Comparison of ENCODE assay signal across 19 cellular contexts in the genomic region with DNA sequence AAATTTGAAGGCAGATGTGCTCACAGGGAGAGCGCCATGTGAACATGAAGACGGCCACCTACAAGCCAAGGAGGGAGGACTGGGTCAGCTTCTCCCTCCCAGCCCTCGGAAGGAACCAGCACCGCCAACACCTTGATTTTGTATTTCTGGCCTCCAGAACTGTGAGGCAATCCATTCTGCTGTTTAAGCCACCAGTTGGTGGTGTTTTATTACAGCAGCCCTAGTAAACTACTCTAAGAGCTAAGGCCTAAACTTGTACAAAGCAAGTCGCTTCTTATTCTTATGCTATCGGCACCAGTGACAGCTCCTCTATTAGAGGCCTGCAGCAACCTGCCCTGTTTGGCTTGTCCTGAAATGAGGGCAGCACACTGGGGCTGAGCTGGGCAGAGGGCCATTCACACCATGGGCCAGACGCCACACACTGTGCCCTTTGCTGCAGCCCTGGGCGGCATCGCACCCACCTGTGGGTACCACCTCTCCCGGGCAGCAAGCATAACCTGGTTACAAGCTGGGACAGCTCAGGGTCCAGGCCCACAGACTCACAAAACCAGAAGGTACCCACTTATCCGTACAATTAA.
DNase-seq lines count a peak whose midpoint lies in the region; ATAC-seq and TF ChIP-seq lines count a peak whose summit lies in the region.
"Had no signal": no experiment of that assay in that cellular context is flagged by ENCODE, and none has a peak within 500 bp of the region (broad histone marks: within the 10 kb centered on the region; RNA-seq: fewer than 3 reads in every experiment).

No MANE protein-coding gene starts in this region.

- no peak for ATAC-seq in activated CD8-positive, alpha-beta memory T cell treated with anti-CD3 and anti-CD28 coated beads, Interleukin-2, amount 10 ng/mL, durations not matched to agents 7 days and 5 days
- ATAC-seq in body of pancreas, result no peak
- ATAC-seq: HCT116 had no signal

- H3K4me1 ChIP-seq in prostate gland (replicated peaks) (no peaks in the 10 kb centered on the region), body of pancreas (no peaks in the 10 kb centered on the region)

- TF ChIP-seq CTCF in prostate gland (IDR thresholded peaks at IDR 0.05) (no peak), body of pancreas (IDR thresholded peaks at IDR 0.05) (no peak)

- DNase-seq in G401 (ENCODE audit: low spot score) (peak; percentile 52), cerebellar cortex (ENCODE audit: low spot score) (peak; percentile 36), mesenteric fat pad (ENCODE audit: low spot score) (peak; percentile 20), prostate gland (ENCODE audit: low spot score) (peak; percentile 55), body of pancreas (no peak), NCI-H1092 treated with DMSO at 0.1 percent for 48 hours (lab: John Stamatoyannopoulos, UW) (no peak)
- DNase-seq in activated CD8-positive, alpha-beta memory T cell treated with anti-CD3 and anti-CD28 coated beads, Interleukin-2, amount 10 ng/mL, durations not matched to agents 7 days and 5 days, result no peak
- DNase-seq in activated T-cell treated with anti-CD3 and anti-CD28 coated beads, Interleukin-2, amount 50 U/mL, for 48 hours, result no peak
- DNase-seq: 8988T; CD4-positive, alpha-beta memory T cell; DMS153; DMS79; GF-D8; GOT3; H7; HFFc6 had no signal

- no peak for TF ChIP-seq POLR2A in prostate gland (IDR thresholded peaks at IDR 0.05)
- no peak for TF ChIP-seq POLR2A in body of pancreas (IDR thresholded peaks at IDR 0.05)

- H3K27ac ChIP-seq in prostate gland (no peak overlapping the region), body of pancreas (no peak overlapping the region)
- H3K27ac ChIP-seq: BLaER1 had no signal

- no peak overlapping the region for H3K27ac Mint-ChIP-seq in activated CD8-positive, alpha-beta memory T cell treated with anti-CD3 and anti-CD28 coated beads, Interleukin-2, amount 10 ng/mL, durations not matched to agents 7 days and 5 days
- H3K27ac Mint-ChIP-seq: CD14-positive monocyte; CD4-positive, alpha-beta memory T cell; HFFc6 had no signal

- intact Hi-C loops in prostate gland (cut with DNase I) (no loop called here), body of pancreas (cut with DNase I) (no loop called here)

- no peaks in the 10 kb centered on the region for H3K4me1 Mint-ChIP-seq in activated CD8-positive, alpha-beta memory T cell treated with anti-CD3 and anti-CD28 coated beads, Interleukin-2, amount 10 ng/mL, durations not matched to agents 7 days and 5 days
- H3K4me1 Mint-ChIP-seq: CD14-positive monocyte; CD4-positive, alpha-beta memory T cell had no signal

- no peaks in the 10 kb centered on the region for H3K9me3 ChIP-seq in prostate gland
- H3K9me3 ChIP-seq in body of pancreas, result no peaks in the 10 kb centered on the region
- H3K9me3 ChIP-seq: BLaER1 had no signal

- H3K9me3 Mint-ChIP-seq in activated CD8-positive, alpha-beta memory T cell treated with anti-CD3 and anti-CD28 coated beads, Interleukin-2, amount 10 ng/mL, durations not matched to agents 7 days and 5 days (ENCODE audit: low read depth), result no peaks in the 10 kb centered on the region

- WGBS in prostate gland, result 50% methylated on average over 11 of the region's 11 CpGs
- 83 to 86% methylated on average over 11 of the region's 11 CpGs for WGBS in body of pancreas, 2 donors

- no peaks in the 10 kb centered on the region for H3K36me3 Mint-ChIP-seq in activated CD8-positive, alpha-beta memory T cell treated with anti-CD3 and anti-CD28 coated beads, Interleukin-2, amount 10 ng/mL, durations not matched to agents 7 days and 5 days
- H3K36me3 Mint-ChIP-seq: CD14-positive monocyte; CD4-positive, alpha-beta memory T cell had no signal

- no peaks in the 10 kb centered on the region for H3K27me3 ChIP-seq in prostate gland (replicated peaks; ENCODE audit: insufficient read depth)
- no peaks in the 10 kb centered on the region for H3K27me3 ChIP-seq in body of pancreas
- H3K27me3 ChIP-seq: BLaER1 had no signal

- H3K4me3 ChIP-seq in prostate gland (no peak overlapping the region), body of pancreas (no peak overlapping the region)
- H3K4me3 ChIP-seq: BLaER1 had no signal

- peaks cover 3% of the 10 kb centered on the region for H3K27me3 Mint-ChIP-seq in activated CD8-positive, alpha-beta memory T cell treated with anti-CD3 and anti-CD28 coated beads, Interleukin-2, amount 10 ng/mL, durations not matched to agents 7 days and 5 days

- no peak overlapping the region for H3K4me3 Mint-ChIP-seq in activated CD8-positive, alpha-beta memory T cell treated with anti-CD3 and anti-CD28 coated beads, Interleukin-2, amount 10 ng/mL, durations not matched to agents 7 days and 5 days
- H3K4me3 Mint-ChIP-seq: CD14-positive monocyte; CD4-positive, alpha-beta memory T cell; HFFc6 had no signal

- no peaks in the 10 kb centered on the region for H3K36me3 ChIP-seq in prostate gland
- no peaks in the 10 kb centered on the region for H3K36me3 ChIP-seq in body of pancreas (replicated peaks in 1 of 2; ENCODE audit: insufficient read depth in 1 of 2, low read depth in 2 of 2)
- H3K36me3 ChIP-seq: BLaER1 had no signal

- in situ Hi-C loops in G401 (cut with HindIII; ENCODE audit: low sequenced_read_pairs), result no loop called here

- CTCF ChIA-PET in activated CD8-positive, alpha-beta memory T cell treated with anti-CD3 and anti-CD28 coated beads, Interleukin-2, amount 10 ng/mL, durations not matched to agents 7 days and 5 days (lab: Charles Lee), result no interaction called here

Comparison
In these comparisons a context has a peak if more than half of its experiments do, and no peak if none do; other contexts are left out.
1. DNase-seq: peak in G401 (single experiment), cerebellar cortex (single experiment), mesenteric fat pad (single experiment) and prostate gland (single experiment); none in activated CD8-positive, alpha-beta memory T cell treated with anti-CD3 and anti-CD28 coated beads, Interleukin-2, amount 10 ng/mL, durations not matched to agents 7 days and 5 days (single experiment), activated T-cell treated with anti-CD3 and anti-CD28 coated beads, Interleukin-2, amount 50 U/mL, for 48 hours (0 of 2), body of pancreas (0 of 4) and NCI-H1092 treated with DMSO at 0.1 percent for 48 hours (single experiment).